ENCODE assay signal across 22 cellular contexts in the genomic region with DNA sequence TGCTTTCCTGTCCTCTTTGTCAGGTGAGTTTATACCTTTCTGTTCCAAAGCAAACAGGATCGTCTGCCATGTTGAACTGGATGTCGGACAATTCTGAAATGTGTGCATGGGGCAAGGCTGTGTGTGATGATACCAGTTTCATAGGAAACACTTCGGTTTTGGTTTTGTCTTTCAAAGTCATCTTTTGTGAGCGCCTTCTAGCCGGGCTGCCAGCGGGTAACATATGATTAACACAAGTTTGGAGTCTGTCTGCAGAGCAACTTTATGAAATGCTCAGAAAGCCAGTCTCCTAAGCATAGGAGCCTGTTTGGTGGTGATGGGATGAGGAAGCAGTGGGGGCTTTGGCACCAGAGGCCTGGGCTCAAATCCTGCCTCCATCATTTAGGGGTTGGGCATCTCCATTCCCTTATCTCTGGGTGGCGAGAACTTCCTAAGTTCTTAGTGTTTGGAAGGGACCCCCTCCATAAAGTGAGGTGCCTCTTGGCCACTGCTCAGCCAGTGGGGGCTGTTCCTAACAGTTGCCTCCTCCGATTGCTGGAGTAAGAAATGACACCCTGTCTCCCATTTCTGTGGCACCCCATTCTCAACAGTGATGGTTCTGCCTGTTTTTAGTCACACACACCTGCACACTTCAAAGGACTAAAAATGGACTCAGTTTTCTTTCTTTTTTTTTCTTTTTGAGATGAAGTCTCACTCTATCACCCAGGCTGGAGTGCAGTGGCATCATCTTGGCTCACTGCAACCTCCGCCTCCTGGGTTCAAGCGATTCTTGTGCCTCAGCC. TPM values are rescaled to one million over a fixed set of nuclear protein-coding genes. Genes with fewer than 3 reads are reported as not detected.
DNase-seq lines count a peak whose midpoint lies in the region; ATAC-seq and TF ChIP-seq lines count a peak whose summit lies in the region.
"Had no signal": no experiment of that assay in that cellular context is flagged by ENCODE, and none has a peak within 500 bp of the region (broad histone marks: within the 10 kb centered on the region; RNA-seq: fewer than 3 reads in every experiment).

No MANE protein-coding gene starts in this region.

- TF ChIP-seq CTCF in CD4-positive, alpha-beta T cell (IDR thresholded peaks at IDR 0.05): no peak
- no peak for TF ChIP-seq CTCF in vagina (IDR thresholded peaks at IDR 0.05)

- H3K79me1 ChIP-seq in trophoblast cell (ENCODE audit: low read length): no peaks in the 10 kb centered on the region

- peaks cover 48% of the 10 kb centered on the region for H3K4me1 Mint-ChIP-seq in CD4-positive, alpha-beta T cell (ENCODE audit: low read depth)
- peaks cover 38 to 41% (median 40%) of the 10 kb centered on the region in 3 donors for H3K4me1 Mint-ChIP-seq in IgD-negative memory B cell
- H3K4me1 Mint-ChIP-seq in T-helper 17 cell: peaks cover 25% of the 10 kb centered on the region

- POLR2A ChIA-PET in CD4-positive, alpha-beta T cell (lab: Charles Lee): no interaction called here

- H3K9me3 Mint-ChIP-seq in CD4-positive, alpha-beta T cell: no peaks in the 10 kb centered on the region
- peaks cover 0 to 3% (median 0%) of the 10 kb centered on the region in 3 donors for H3K9me3 Mint-ChIP-seq in IgD-negative memory B cell
- H3K9me3 Mint-ChIP-seq: stimulated activated memory B cell treated with anti-CD40 and anti-IgM and Interleukin-4, amounts not matched to agents 10 μg/mL and 1 μg/mL and 100 μg/mL, for 72 hours had no signal

- no peak overlapping the region for H3K27ac Mint-ChIP-seq in CD4-positive, alpha-beta T cell
- no peak overlapping the region for H3K27ac Mint-ChIP-seq in IgD-negative memory B cell
- peak overlapping the region; percentile 53 for H3K27ac Mint-ChIP-seq in T-helper 17 cell

- H3K18ac ChIP-seq in trophoblast cell (ENCODE audit: low read length): no peak overlapping the region

- no peak for TF ChIP-seq POLR2A in vagina (IDR thresholded peaks at IDR 0.05)

- no peak overlapping the region for H2BK5ac ChIP-seq in trophoblast cell (ENCODE audit: low read depth, low read length, poor library complexity)

- intact Hi-C loops in CD4-positive, alpha-beta T cell (cut with DNase I, micrococcal nuclease): loop anchor here in 1 of 2 experiments (2.0 kb wide), 1 partner anchor 33 kb away; no protein-coding TSS in a partner anchor
- intact Hi-C loops in vagina (cut with DNase I): no loop called here

- H4K8ac ChIP-seq in trophoblast cell (ENCODE audit: low read depth, low read length): no peak overlapping the region

- no peak overlapping the region for H4K12ac ChIP-seq in trophoblast cell (ENCODE audit: low read depth, low read length)

- H3K36me3 ChIP-seq in trophoblast cell (ENCODE audit: control insufficient read depth in 1 of 2, insufficient read depth in 2 of 2, low read length in 2 of 2) (peaks cover 0 to 4% of the 10 kb centered on the region in 2 experiments), vagina (no peaks in the 10 kb centered on the region)
- H3K36me3 ChIP-seq: brain microvascular endothelial cell had no signal

- no peak overlapping the region for H3K27ac ChIP-seq in CD4-positive, alpha-beta T cell (ENCODE audit: low read depth, low read length)
- H3K27ac ChIP-seq in trophoblast cell (ENCODE audit: low read depth, low read length): no peak overlapping the region
- no peak overlapping the region for H3K27ac ChIP-seq in vagina
- H3K27ac ChIP-seq: brain microvascular endothelial cell, hepatocyte, SK-N-MC had no signal

- peak overlapping the region; percentile 65 for H3K4ac ChIP-seq in trophoblast cell (ENCODE audit: low read depth, low read length)

- peaks cover 3% of the 10 kb centered on the region for H3K79me2 ChIP-seq in trophoblast cell (ENCODE audit: control insufficient read depth, insufficient read depth, low read length, poor library complexity)

- no peaks in the 10 kb centered on the region for H3K27me3 ChIP-seq in CD4-positive, alpha-beta T cell (ENCODE audit: control insufficient read depth, insufficient read depth, low read length)
- no peaks in the 10 kb centered on the region for H3K27me3 ChIP-seq in trophoblast cell (ENCODE audit: insufficient read depth, low read length)
- no peaks in the 10 kb centered on the region for H3K27me3 ChIP-seq in vagina
- H3K27me3 ChIP-seq: brain microvascular endothelial cell, hepatocyte had no signal

- no peak overlapping the region for H3K23ac ChIP-seq in trophoblast cell (ENCODE audit: low read length)

- no peak overlapping the region for H3K4me2 ChIP-seq in trophoblast cell (ENCODE audit: low read length)
- H3K4me2 ChIP-seq: hepatocyte, smooth muscle cell had no signal

- no CpG with 5 or more reads among the region's 10 CpGs for WGBS in trophoblast cell (ENCODE audit: extremely low coverage, insufficient coverage, insufficient read length)

- H3K4me3 Mint-ChIP-seq in CD4-positive, alpha-beta T cell: peak overlapping the region; percentile 38
- H3K4me3 Mint-ChIP-seq in IgD-negative memory B cell (peak overlapping the region in 3 of 4 donors; percentile 16 to 86 (median 69)), T-helper 17 cell (no peak overlapping the region)
- H3K4me3 Mint-ChIP-seq: activated T-cell treated with anti-CD3 and anti-CD28 coated beads, Interleukin-2, amount 50 U/mL, for 4 hours had no signal

- peaks cover 6% of the 10 kb centered on the region for H3K36me3 Mint-ChIP-seq in CD4-positive, alpha-beta T cell (ENCODE audit: low read depth)
- H3K36me3 Mint-ChIP-seq in IgD-negative memory B cell (no peaks in the 10 kb centered on the region), T-helper 17 cell (ENCODE audit: low read depth) (no peaks in the 10 kb centered on the region)

- H2AK5ac ChIP-seq in trophoblast cell (ENCODE audit: low read length): no peak overlapping the region

- no peak overlapping the region for H2AFZ ChIP-seq in trophoblast cell (ENCODE audit: insufficient read depth, low read length, poor library complexity)
- H2AFZ ChIP-seq: hepatocyte had no signal

- no peak overlapping the region for H3K4me3 ChIP-seq in trophoblast cell (ENCODE audit: low read depth, low read length)
- no peak overlapping the region for H3K4me3 ChIP-seq in vagina
- H3K4me3 ChIP-seq: hepatocyte, SK-N-MC, smooth muscle cell had no signal

- no peak overlapping the region for H3K9ac ChIP-seq in trophoblast cell (ENCODE audit: low read length)

- CTCF ChIA-PET in CD4-positive, alpha-beta T cell (lab: Charles Lee): no interaction called here

- H3K14ac ChIP-seq in trophoblast cell (ENCODE audit: low read length): no peak overlapping the region

- H3K27me3 Mint-ChIP-seq in CD4-positive, alpha-beta T cell: no peaks in the 10 kb centered on the region
- H3K27me3 Mint-ChIP-seq in IgD-negative memory B cell: no peaks in the 10 kb centered on the region
- no peaks in the 10 kb centered on the region for H3K27me3 Mint-ChIP-seq in T-helper 17 cell
- H3K27me3 Mint-ChIP-seq: stimulated activated memory B cell treated with anti-CD40 and anti-IgM and Interleukin-4, amounts not matched to agents 10 μg/mL and 1 μg/mL and 100 μg/mL, for 72 hours had no signal

- H4K91ac ChIP-seq in trophoblast cell (ENCODE audit: low read depth, low read length): no peak overlapping the region

- H2BK12ac ChIP-seq in trophoblast cell (ENCODE audit: low read length): no peak overlapping the region

- no peak for ATAC-seq in CD4-positive, alpha-beta T cell (ENCODE audit: poor library complexity)
- no peak for ATAC-seq in T-helper 17 cell
- ATAC-seq: activated T-cell treated with anti-CD3 and anti-CD28 coated beads, Interleukin-2, amount 50 U/mL, for 4 hours; left colon; stimulated activated memory B cell treated with anti-CD40 and anti-IgM and Interleukin-4, amounts not matched to agents 10 μg/mL and 1 μg/mL and 100 μg/mL, for 72 hours had no signal

- peaks cover 5 to 8% of the 10 kb centered on the region in 2 experiments for H3K4me1 ChIP-seq in trophoblast cell (ENCODE audit: control insufficient read depth in 1 of 2, insufficient read depth in 2 of 2, low read length in 2 of 2)
- peaks cover 24% of the 10 kb centered on the region for H3K4me1 ChIP-seq in vagina

- H2BK120ac ChIP-seq in trophoblast cell (ENCODE audit: insufficient read depth, low read length, poor library complexity): no peak overlapping the region

- no peak for DNase-seq in CD4-positive, alpha-beta T cell
- DNase-seq in T-helper 17 cell (no peak), trophoblast cell (no peak), vagina (ENCODE audit: extremely low spot score in 2 of 2) (no peak), NCI-H524 treated with DMSO at 0.1 percent for 48 hours (lab: John Stamatoyannopoulos, UW) (no peak), foreskin melanocyte (no peak)
- DNase-seq: activated T-cell treated with anti-CD3 and anti-CD28 coated beads, Interleukin-2, amount 50 U/mL, for 4 hours; brain microvascular endothelial cell; DMS53; effector CD8-positive, alpha-beta T cell; left colon; NCI-H1092; NCI-H187; NCI-H526 treated with DMSO at 0.1 percent for 48 hours; retina; RPMI8226; stimulated activated CD4-positive, alpha-beta T cell treated with anti-CD3 and anti-CD28 coated beads, Interleukin-2, amount 100 ng/mL, for 48 hours had no signal

- no peaks in the 10 kb centered on the region for H3K9me3 ChIP-seq in CD4-positive, alpha-beta T cell (ENCODE audit: control insufficient read depth, low read length)
- H3K9me3 ChIP-seq in T-helper 17 cell (ENCODE audit: control insufficient read depth, low read length, poor library complexity, severe bottlenecking) (no peaks in the 10 kb centered on the region), trophoblast cell (ENCODE audit: insufficient read depth, low read depth, low read length) (no peaks in the 10 kb centered on the region), vagina (no peaks in the 10 kb centered on the region)

RNA-seq across cellular contexts. Expression of a gene that starts 36.8 kb away (rescaled TPM):
- 10 to 100 TPM; 35.6 to 38.0 TPM for total RNA-seq in CD4-positive, alpha-beta T cell
- polyA plus RNA-seq in IgD-negative memory B cell: 22.2 TPM
- total RNA-seq in T-helper 17 cell: 10 to 100 TPM; 35.6 to 52.8 TPM
- polyA plus RNA-seq in trophoblast cell (2013): 39.0 and 43.1 TPM in 2 replicates
- 65.3 TPM for total RNA-seq in vagina
